ENCODE assay signal across 1 cellular context in the genomic region with DNA sequence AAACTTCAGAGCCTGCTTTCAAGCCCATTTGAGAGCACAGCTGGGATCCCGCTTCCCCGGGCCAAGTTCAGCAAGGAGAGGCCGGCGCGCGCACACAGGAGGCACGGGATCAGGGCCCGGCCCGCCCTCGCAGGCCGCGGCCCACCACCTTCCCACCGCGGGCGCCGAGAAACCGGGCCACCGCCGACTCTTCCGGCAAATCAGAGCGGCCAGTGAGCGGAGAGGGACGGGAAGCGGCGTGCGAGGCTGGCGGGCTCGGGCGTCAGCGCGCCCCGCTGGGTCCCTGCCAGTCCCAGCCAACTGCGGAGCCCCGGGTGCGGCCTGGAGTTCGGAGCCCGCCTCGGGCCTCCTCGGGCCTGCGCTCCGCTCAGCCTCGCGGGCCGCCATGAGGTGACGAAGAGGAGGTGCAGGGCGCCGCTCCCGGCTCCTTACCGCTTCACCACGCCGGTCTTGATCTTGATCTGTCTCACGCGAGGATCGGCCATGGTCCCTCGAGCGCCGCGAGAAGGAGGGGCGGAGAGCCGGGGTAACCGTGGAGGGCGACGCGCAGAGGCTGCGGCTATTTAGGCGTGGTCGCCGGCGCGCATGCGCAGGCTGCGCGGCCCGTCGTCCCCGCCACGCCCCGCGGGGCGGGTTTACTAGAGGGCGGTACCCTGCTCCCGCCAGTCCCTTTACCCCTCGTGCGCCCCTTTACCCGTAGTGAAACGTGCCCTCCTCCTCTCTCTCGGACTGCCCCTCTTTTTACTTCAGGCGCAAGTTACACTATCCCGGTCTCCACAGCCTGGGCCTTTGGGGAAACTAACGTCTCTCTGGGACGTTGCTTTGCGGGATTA.
TF ChIP-seq lines count a peak whose summit lies in the region.

A gene with protein sequence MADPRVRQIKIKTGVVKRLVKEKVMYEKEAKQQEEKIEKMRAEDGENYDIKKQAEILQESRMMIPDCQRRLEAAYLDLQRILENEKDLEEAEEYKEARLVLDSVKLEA (minus strand): TSS at position 567 of the 833 bp plus-strand sequence. CDS start 82 bp downstream, at position 485.

TF ChIP-seq in GM12878, 131 proteins besides CTCF, POLR2A, EP300 and RAD21 (continued from another document):
- peak; percentile 80 for TF ChIP-seq BACH1 (IDR thresholded peaks at IDR 0.05; ENCODE audit: borderline replicate concordance)
- TF ChIP-seq JUND (IDR thresholded peaks at IDR 0.05; ENCODE audit: low read depth, low read length) = no peak
- peak; percentile 83 for TF ChIP-seq IKZF1 (conservative IDR thresholded peaks at IDR 0.05)
- no peak for TF ChIP-seq FOS (IDR thresholded peaks at IDR 0.05; ENCODE audit: borderline replicate concordance, extremely low read depth, insufficient read length)
- no peak for TF ChIP-seq EZH2 (IDR thresholded peaks at IDR 0.05; ENCODE audit: borderline replicate concordance, control insufficient read depth, low read depth, low read length)
- TF ChIP-seq, protein P1, sequence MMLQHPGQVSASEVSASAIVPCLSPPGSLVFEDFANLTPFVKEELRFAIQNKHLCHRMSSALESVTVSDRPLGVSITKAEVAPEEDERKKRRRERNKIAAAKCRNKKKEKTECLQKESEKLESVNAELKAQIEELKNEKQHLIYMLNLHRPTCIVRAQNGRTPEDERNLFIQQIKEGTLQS (IDR thresholded peaks at IDR 0.05; ENCODE audit: borderline replicate concordance, extremely low read depth, low read depth, low read length) = 0 out of 2 replicates have a peak, but pooled peaks have one; percentile 36
- TF ChIP-seq HCFC1 (IDR thresholded peaks at IDR 0.05; ENCODE audit: low read length) = no peak; the same call in 1 of the 2 replicates
- TF ChIP-seq ZNF274 (IDR thresholded peaks at IDR 0.05; ENCODE audit: insufficient read depth, insufficient read length) = no peak
- TF ChIP-seq ZNF622 (IDR thresholded peaks at IDR 0.05) = no peak
- TF ChIP-seq SMARCA5 (IDR thresholded peaks at IDR 0.05) = peak; percentile 88
- peak; percentile 100 for TF ChIP-seq LARP7 (IDR thresholded peaks at IDR 0.05)
- TF ChIP-seq, protein P2, sequence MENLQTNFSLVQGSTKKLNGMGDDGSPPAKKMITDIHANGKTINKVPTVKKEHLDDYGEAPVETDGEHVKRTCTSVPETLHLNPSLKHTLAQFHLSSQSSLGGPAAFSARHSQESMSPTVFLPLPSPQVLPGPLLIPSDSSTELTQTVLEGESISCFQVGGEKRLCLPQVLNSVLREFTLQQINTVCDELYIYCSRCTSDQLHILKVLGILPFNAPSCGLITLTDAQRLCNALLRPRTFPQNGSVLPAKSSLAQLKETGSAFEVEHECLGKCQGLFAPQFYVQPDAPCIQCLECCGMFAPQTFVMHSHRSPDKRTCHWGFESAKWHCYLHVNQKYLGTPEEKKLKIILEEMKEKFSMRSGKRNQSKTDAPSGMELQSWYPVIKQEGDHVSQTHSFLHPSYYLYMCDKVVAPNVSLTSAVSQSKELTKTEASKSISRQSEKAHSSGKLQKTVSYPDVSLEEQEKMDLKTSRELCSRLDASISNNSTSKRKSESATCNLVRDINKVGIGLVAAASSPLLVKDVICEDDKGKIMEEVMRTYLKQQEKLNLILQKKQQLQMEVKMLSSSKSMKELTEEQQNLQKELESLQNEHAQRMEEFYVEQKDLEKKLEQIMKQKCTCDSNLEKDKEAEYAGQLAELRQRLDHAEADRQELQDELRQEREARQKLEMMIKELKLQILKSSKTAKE (IDR thresholded peaks at IDR 0.05; ENCODE audit: low read depth, poor library complexity, severe bottlenecking) = no peak
- TF ChIP-seq ZNF24 (IDR thresholded peaks at IDR 0.05) = 0 out of 2 replicates have a peak, but pooled peaks have one; percentile 31
- peak; percentile 53; the same call in 1 of the 2 replicates for TF ChIP-seq POLR2AphosphoS2 (IDR thresholded peaks at IDR 0.05; ENCODE audit: low read depth, low read length)
- peak; percentile 73 for TF ChIP-seq TAF1 (IDR thresholded peaks at IDR 0.05; ENCODE audit: borderline replicate concordance, low read depth, low read length)
- TF ChIP-seq, protein P3, sequence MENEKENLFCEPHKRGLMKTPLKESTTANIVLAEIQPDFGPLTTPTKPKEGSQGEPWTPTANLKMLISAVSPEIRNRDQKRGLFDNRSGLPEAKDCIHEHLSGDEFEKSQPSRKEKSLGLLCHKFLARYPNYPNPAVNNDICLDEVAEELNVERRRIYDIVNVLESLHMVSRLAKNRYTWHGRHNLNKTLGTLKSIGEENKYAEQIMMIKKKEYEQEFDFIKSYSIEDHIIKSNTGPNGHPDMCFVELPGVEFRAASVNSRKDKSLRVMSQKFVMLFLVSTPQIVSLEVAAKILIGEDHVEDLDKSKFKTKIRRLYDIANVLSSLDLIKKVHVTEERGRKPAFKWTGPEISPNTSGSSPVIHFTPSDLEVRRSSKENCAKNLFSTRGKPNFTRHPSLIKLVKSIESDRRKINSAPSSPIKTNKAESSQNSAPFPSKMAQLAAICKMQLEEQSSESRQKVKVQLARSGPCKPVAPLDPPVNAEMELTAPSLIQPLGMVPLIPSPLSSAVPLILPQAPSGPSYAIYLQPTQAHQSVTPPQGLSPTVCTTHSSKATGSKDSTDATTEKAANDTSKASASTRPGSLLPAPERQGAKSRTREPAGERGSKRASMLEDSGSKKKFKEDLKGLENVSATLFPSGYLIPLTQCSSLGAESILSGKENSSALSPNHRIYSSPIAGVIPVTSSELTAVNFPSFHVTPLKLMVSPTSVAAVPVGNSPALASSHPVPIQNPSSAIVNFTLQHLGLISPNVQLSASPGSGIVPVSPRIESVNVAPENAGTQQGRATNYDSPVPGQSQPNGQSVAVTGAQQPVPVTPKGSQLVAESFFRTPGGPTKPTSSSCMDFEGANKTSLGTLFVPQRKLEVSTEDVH (IDR thresholded peaks at IDR 0.05; ENCODE audit: low read depth, partially characterized antibody) = no peak
- TF ChIP-seq IRF4 (IDR thresholded peaks at IDR 0.05; ENCODE audit: low read depth, low read length) = no peak
- TF ChIP-seq POLR2AphosphoS5 (IDR thresholded peaks at IDR 0.05; ENCODE audit: low read length) = peak; percentile 90
- TF ChIP-seq NBN (IDR thresholded peaks at IDR 0.05) = peak; percentile 66; the same call in 1 of the 2 replicates
- TF ChIP-seq, protein P4, sequence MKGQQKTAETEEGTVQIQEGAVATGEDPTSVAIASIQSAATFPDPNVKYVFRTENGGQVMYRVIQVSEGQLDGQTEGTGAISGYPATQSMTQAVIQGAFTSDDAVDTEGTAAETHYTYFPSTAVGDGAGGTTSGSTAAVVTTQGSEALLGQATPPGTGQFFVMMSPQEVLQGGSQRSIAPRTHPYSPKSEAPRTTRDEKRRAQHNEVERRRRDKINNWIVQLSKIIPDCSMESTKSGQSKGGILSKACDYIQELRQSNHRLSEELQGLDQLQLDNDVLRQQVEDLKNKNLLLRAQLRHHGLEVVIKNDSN (IDR thresholded peaks at IDR 0.05; ENCODE audit: borderline replicate concordance, extremely low read length, insufficient read depth, low read depth, low read length) = peak; percentile 85
- 0 out of 2 replicates have a peak, but pooled peaks have one; percentile 20 for TF ChIP-seq PML (IDR thresholded peaks at IDR 0.05; ENCODE audit: low read length)
- TF ChIP-seq TCF7 (IDR thresholded peaks at IDR 0.05; ENCODE audit: borderline replicate concordance) = no peak
